In genomic region chr14:33938131-33938949, GRCh38 we compare ENCODE assay signal across 8 cellular contexts. TPM values are rescaled to one million over a fixed set of nuclear protein-coding genes. Genes with fewer than 3 reads are reported as not detected.
DNase-seq lines count a peak whose midpoint lies in the region; ATAC-seq and TF ChIP-seq lines count a peak whose summit lies in the region.

No MANE protein-coding gene starts in this region.

- no peaks in the 10 kb centered on the region for H3K27me3 ChIP-seq in effector memory CD4-positive, alpha-beta T cell (replicated peaks; ENCODE audit: control insufficient read depth, insufficient read depth, low read length, poor library complexity, severe bottlenecking)

- no peaks in the 10 kb centered on the region for H3K36me3 ChIP-seq in effector memory CD4-positive, alpha-beta T cell (ENCODE audit: control insufficient read depth, insufficient read depth, low read length)

- H3K9me3 ChIP-seq in effector memory CD4-positive, alpha-beta T cell (ENCODE audit: control insufficient read depth, low read length): no peaks in the 10 kb centered on the region

- CTCF ChIA-PET in HEK293T (lab: Yijun Ruan, JAX): no interaction called here

- POLR2A ChIA-PET in HEK293T (lab: Yijun Ruan, JAX): interaction anchor here (1.0 to 1.2 kb wide), 2 partner anchors 12 to 158 kb away, joined by 3 to 4 read pairs; no protein-coding TSS in a partner anchor

- no peak overlapping the region for H3K27ac ChIP-seq in effector memory CD4-positive, alpha-beta T cell (ENCODE audit: insufficient read depth, low read length, poor library complexity, severe bottlenecking)

- no peak overlapping the region for H3K4me3 ChIP-seq in effector memory CD4-positive, alpha-beta T cell (ENCODE audit: insufficient read depth, low read depth, low read length, poor library complexity, severe bottlenecking)

- no peak for ATAC-seq in GM19452 (IDR thresholded peaks at IDR 0.05; ENCODE audit: unreplicated experiment)

- peak; percentile 64 for DNase-seq in HEK293T (ENCODE audit: extremely low spot score)
- DNase-seq in NCI-H526 (lab: John Stamatoyannopoulos, UW): peak; percentile 63 to 87
- peak; percentile 78 for DNase-seq in ecto neural progenitor cell (ENCODE audit: low spot score)
- DNase-seq in mucosa of gallbladder (ENCODE audit: low spot score): peak; percentile 86
- DNase-seq in GM19238 (ENCODE audit: insufficient read length, low spot score): no peak
- DNase-seq in AG08395 (ENCODE audit: low spot score): no peak
- no peak for DNase-seq in effector memory CD4-positive, alpha-beta T cell

- no peaks in the 10 kb centered on the region for H3K4me1 ChIP-seq in effector memory CD4-positive, alpha-beta T cell (ENCODE audit: control insufficient read depth, insufficient read depth, low read length, poor library complexity, severe bottlenecking)

TF ChIP-seq in HEK293T, 16 proteins besides CTCF, POLR2A, EP300 and RAD21:
- TF ChIP-seq NFRKB (IDR thresholded peaks at IDR 0.05) (no peak), ELF4 (IDR thresholded peaks at IDR 0.05) (no peak), PKNOX1 (IDR thresholded peaks at IDR 0.05) (peak; percentile 97), TARDBP (IDR thresholded peaks at IDR 0.05) (no peak), HDGF (IDR thresholded peaks at IDR 0.05; ENCODE audit: borderline replicate concordance) (no peak)

RNA-seq across cellular contexts. Expression of gene EGLN3, which starts 12.5 kb away (rescaled TPM):
- 51.5 TPM for total RNA-seq in mucosa of gallbladder

Comparison
In these comparisons a context has a peak if more than half of its experiments do, and no peak if none do; other contexts are left out.
1. DNase-seq: peak in HEK293T (single experiment), NCI-H526 (2 of 2), ecto neural progenitor cell (single experiment) and mucosa of gallbladder (single experiment); none in GM19238 (single experiment), AG08395 (single experiment) and effector memory CD4-positive, alpha-beta T cell (0 of 3).